ENCODE assay signal across 40 cellular contexts in genomic region chr5:74526111-74526510, GRCh38.
"Had no signal": no experiment of that assay in that cellular context is flagged by ENCODE, and none has a peak within 500 bp of the region (broad histone marks: within the 10 kb centered on the region; RNA-seq: fewer than 3 reads in every experiment).

No MANE protein-coding gene starts in this region.

- H3K27me3 ChIP-seq: adrenal gland, ascending aorta, body of pancreas, brain microvascular endothelial cell, breast epithelium, cardiac muscle cell had no signal

- H3K4me1 Mint-ChIP-seq: activated naive CD4-positive, alpha-beta T cell treated with anti-CD3 and anti-CD28 coated beads, Interleukin-2, amount 10 ng/mL, durations not matched to agents 7 days and 5 days; activated naive CD4-positive, alpha-beta T cell treated with anti-CD3 and anti-CD28 coated beads, Interleukin-2, amount 50 U/mL, for 24 hours; activated naive CD8-positive, alpha-beta T cell treated with anti-CD3 and anti-CD28 coated beads for 36 hours; activated naive CD8-positive, alpha-beta T cell treated with anti-CD3 and anti-CD28 coated beads, Interleukin-2, amount 10 ng/mL, durations not matched to agents 7 days and 5 days; activated naive CD8-positive, alpha-beta T cell treated with anti-CD3 and anti-CD28 coated beads, Interleukin-2, amount 50 U/mL, for 24 hours; activated T-helper 17 cell treated with anti-CD3 and anti-CD28 coated beads, Interleukin-2, amount 50 U/mL, for 72 hours; central memory CD8-positive, alpha-beta T cell had no signal

- ATAC-seq: activated naive CD4-positive, alpha-beta T cell treated with anti-CD3 and anti-CD28 coated beads, Interleukin-2, amount 50 U/mL, for 72 hours; activated naive CD8-positive, alpha-beta T cell treated with anti-CD3 and anti-CD28 coated beads, Interleukin-2, amount 50 U/mL, for 24 hours; activated T-cell treated with anti-CD3 and anti-CD28 coated beads, Interleukin-2, amount 50 U/mL, for 4 hours; activated T-cell treated with anti-CD3 and anti-CD28 coated beads, Interleukin-2, amount 50 U/mL, for 72 hours; activated T-helper 17 cell treated with anti-CD3 and anti-CD28 coated beads, Interleukin-2, amount 50 U/mL, for 72 hours; body of pancreas had no signal

- FAIRE-seq: astrocyte, bronchial epithelial cell had no signal

- H3K36me3 Mint-ChIP-seq: activated naive CD4-positive, alpha-beta T cell treated with anti-CD3 and anti-CD28 coated beads, Interleukin-2, amount 10 ng/mL, durations not matched to agents 7 days and 5 days; activated naive CD4-positive, alpha-beta T cell treated with anti-CD3 and anti-CD28 coated beads, Interleukin-2, amount 50 U/mL, for 24 hours had no signal

- H3K4me3 ChIP-seq: adrenal gland, ascending aorta, body of pancreas, breast epithelium, cardiac muscle cell had no signal

- DNase-seq: activated effector memory CD4-positive, alpha-beta T cell treated with anti-CD3 and anti-CD28 coated beads, Interleukin-2, amount 50 U/mL, for 16 hours; activated effector memory CD4-positive, alpha-beta T cell treated with Interleukin-2 at 50 U/mL for 16 hours; activated gamma-delta T cell; activated gamma-delta T cell treated with Interleukin-2 at 50 U/mL for 16 hours; activated naive CD4-positive, alpha-beta T cell; activated naive CD4-positive, alpha-beta T cell treated with anti-CD3 and anti-CD28 coated beads for 36 hours; activated naive CD4-positive, alpha-beta T cell treated with anti-CD3 and anti-CD28 coated beads, Interleukin-2, amount 10 ng/mL, durations not matched to agents 7 days and 5 days; activated naive CD4-positive, alpha-beta T cell treated with anti-CD3 and anti-CD28 coated beads, Interleukin-2, amount 50 U/mL, for 16 hours; activated naive CD4-positive, alpha-beta T cell treated with Interleukin-2 at 50 U/mL for 16 hours; activated naive CD8-positive, alpha-beta T cell treated with anti-CD3 and anti-CD28 coated beads for 36 hours; activated naive CD8-positive, alpha-beta T cell treated with anti-CD3 and anti-CD28 coated beads, Interleukin-2, amount 10 ng/mL, durations not matched to agents 7 days and 5 days; activated naive CD8-positive, alpha-beta T cell treated with anti-CD3 and anti-CD28 coated beads, Interleukin-2, amount 50 U/mL, for 24 hours; activated T-cell treated with anti-CD3 and anti-CD28 coated beads, Interleukin-2, amount 50 U/mL, for 1 hour; activated T-cell treated with anti-CD3 and anti-CD28 coated beads, Interleukin-2, amount 50 U/mL, for 24 hours; activated T-cell treated with anti-CD3 and anti-CD28 coated beads, Interleukin-2, amount 50 U/mL, for 4 hours; activated T-cell treated with anti-CD3 and anti-CD28 coated beads, Interleukin-2, amount 50 U/mL, for 48 hours; activated T-cell treated with anti-CD3 and anti-CD28 coated beads, Interleukin-2, amount 50 U/mL, for 72 hours; adrenal gland; amniotic stem cell; amygdala; anterior cingulate cortex; aorta; body of pancreas; brain microvascular endothelial cell; caudate nucleus; central memory CD4-positive, alpha-beta T cell; cerebellar nuclear complex had no signal

- H3K27ac Mint-ChIP-seq: activated naive CD4-positive, alpha-beta T cell treated with anti-CD3 and anti-CD28 coated beads for 36 hours; activated naive CD4-positive, alpha-beta T cell treated with anti-CD3 and anti-CD28 coated beads, Interleukin-2, amount 10 ng/mL, durations not matched to agents 7 days and 5 days; activated naive CD4-positive, alpha-beta T cell treated with anti-CD3 and anti-CD28 coated beads, Interleukin-2, amount 50 U/mL, for 24 hours; activated naive CD4-positive, alpha-beta T cell treated with anti-CD3 and anti-CD28 coated beads, Interleukin-2, amount 50 U/mL, for 72 hours; activated naive CD8-positive, alpha-beta T cell; activated naive CD8-positive, alpha-beta T cell treated with anti-CD3 and anti-CD28 coated beads for 36 hours; activated naive CD8-positive, alpha-beta T cell treated with anti-CD3 and anti-CD28 coated beads, Interleukin-2, amount 10 ng/mL, durations not matched to agents 7 days and 5 days; activated naive CD8-positive, alpha-beta T cell treated with anti-CD3 and anti-CD28 coated beads, Interleukin-2, amount 50 U/mL, for 24 hours; activated T-cell treated with anti-CD3 and anti-CD28 coated beads, Interleukin-2, amount 50 U/mL, for 24 hours; activated T-cell treated with anti-CD3 and anti-CD28 coated beads, Interleukin-2, amount 50 U/mL, for 72 hours; activated T-helper 1 cell treated with anti-CD3 and anti-CD28 coated beads, Interleukin-12 subunit alpha, Interleukin-12 subunit beta, Interleukin-2, Interleukin-4 antibody, amounts not matched to agents 30 ng/mL and 10 ng/mL and 1 ng/mL, durations not matched to agents 14 hours and 24 hours and 36 hours; activated T-helper 17 cell treated with anti-CD3 and anti-CD28 coated beads, Interleukin-2, amount 50 U/mL, for 72 hours; activated T-helper 2 cell treated with anti-CD3 and anti-CD28 coated beads, Interferon-gamma antibody, Interleukin-2, Interleukin-4, amounts not matched to agents 10 μg/mL and 5 μg/mL and 100 μg/mL, durations not matched to agents 14 hours and 24 hours and 36 hours; brain had no signal

- H3K4me1 ChIP-seq: adrenal gland, ascending aorta, body of pancreas, breast epithelium had no signal

- H3K36me3 ChIP-seq: adrenal gland, ascending aorta, brain microvascular endothelial cell, breast epithelium, cardiac muscle cell had no signal

- H3K9me3 ChIP-seq: adrenal gland, ascending aorta, body of pancreas had no signal

- H3K4me3 Mint-ChIP-seq: activated naive CD4-positive, alpha-beta T cell treated with anti-CD3 and anti-CD28 coated beads for 36 hours; activated naive CD4-positive, alpha-beta T cell treated with anti-CD3 and anti-CD28 coated beads, Interleukin-2, amount 10 ng/mL, durations not matched to agents 7 days and 5 days; activated naive CD4-positive, alpha-beta T cell treated with anti-CD3 and anti-CD28 coated beads, Interleukin-2, amount 50 U/mL, for 24 hours; activated naive CD8-positive, alpha-beta T cell; activated naive CD8-positive, alpha-beta T cell treated with anti-CD3 and anti-CD28 coated beads for 36 hours; activated naive CD8-positive, alpha-beta T cell treated with anti-CD3 and anti-CD28 coated beads, Interleukin-2, amount 10 ng/mL, durations not matched to agents 7 days and 5 days; activated naive CD8-positive, alpha-beta T cell treated with anti-CD3 and anti-CD28 coated beads, Interleukin-2, amount 50 U/mL, for 24 hours; activated T-cell treated with anti-CD3 and anti-CD28 coated beads, Interleukin-2, amount 50 U/mL, for 24 hours; activated T-cell treated with anti-CD3 and anti-CD28 coated beads, Interleukin-2, amount 50 U/mL, for 4 hours; activated T-cell treated with anti-CD3 and anti-CD28 coated beads, Interleukin-2, amount 50 U/mL, for 72 hours; activated T-helper 1 cell treated with anti-CD3 and anti-CD28 coated beads, Interleukin-12 subunit alpha, Interleukin-12 subunit beta, Interleukin-2, Interleukin-4 antibody, amounts not matched to agents 30 ng/mL and 10 ng/mL and 1 ng/mL, durations not matched to agents 14 hours and 24 hours and 36 hours; activated T-helper 17 cell treated with anti-CD3 and anti-CD28 coated beads, Interleukin-2, amount 50 U/mL, for 72 hours; brain; central memory CD8-positive, alpha-beta T cell had no signal

- H3K27ac ChIP-seq: adrenal gland, ascending aorta, body of pancreas, brain microvascular endothelial cell, breast epithelium, cardiac muscle cell had no signal

- H3K27me3 Mint-ChIP-seq: activated naive CD8-positive, alpha-beta T cell treated with anti-CD3 and anti-CD28 coated beads, Interleukin-2, amount 10 ng/mL, durations not matched to agents 7 days and 5 days; central memory CD8-positive, alpha-beta T cell had no signal
